1 cellular context compared by ENCODE assay signal in genomic region chr3:113834983-113835382, GRCh38.
TF ChIP-seq lines count a peak whose summit lies in the region.

No MANE protein-coding gene starts in this region.

TF ChIP-seq in GM23338, 12 proteins besides CTCF, POLR2A, EP300 and RAD21 (continued from another document):
- TF ChIP-seq, protein P1, sequence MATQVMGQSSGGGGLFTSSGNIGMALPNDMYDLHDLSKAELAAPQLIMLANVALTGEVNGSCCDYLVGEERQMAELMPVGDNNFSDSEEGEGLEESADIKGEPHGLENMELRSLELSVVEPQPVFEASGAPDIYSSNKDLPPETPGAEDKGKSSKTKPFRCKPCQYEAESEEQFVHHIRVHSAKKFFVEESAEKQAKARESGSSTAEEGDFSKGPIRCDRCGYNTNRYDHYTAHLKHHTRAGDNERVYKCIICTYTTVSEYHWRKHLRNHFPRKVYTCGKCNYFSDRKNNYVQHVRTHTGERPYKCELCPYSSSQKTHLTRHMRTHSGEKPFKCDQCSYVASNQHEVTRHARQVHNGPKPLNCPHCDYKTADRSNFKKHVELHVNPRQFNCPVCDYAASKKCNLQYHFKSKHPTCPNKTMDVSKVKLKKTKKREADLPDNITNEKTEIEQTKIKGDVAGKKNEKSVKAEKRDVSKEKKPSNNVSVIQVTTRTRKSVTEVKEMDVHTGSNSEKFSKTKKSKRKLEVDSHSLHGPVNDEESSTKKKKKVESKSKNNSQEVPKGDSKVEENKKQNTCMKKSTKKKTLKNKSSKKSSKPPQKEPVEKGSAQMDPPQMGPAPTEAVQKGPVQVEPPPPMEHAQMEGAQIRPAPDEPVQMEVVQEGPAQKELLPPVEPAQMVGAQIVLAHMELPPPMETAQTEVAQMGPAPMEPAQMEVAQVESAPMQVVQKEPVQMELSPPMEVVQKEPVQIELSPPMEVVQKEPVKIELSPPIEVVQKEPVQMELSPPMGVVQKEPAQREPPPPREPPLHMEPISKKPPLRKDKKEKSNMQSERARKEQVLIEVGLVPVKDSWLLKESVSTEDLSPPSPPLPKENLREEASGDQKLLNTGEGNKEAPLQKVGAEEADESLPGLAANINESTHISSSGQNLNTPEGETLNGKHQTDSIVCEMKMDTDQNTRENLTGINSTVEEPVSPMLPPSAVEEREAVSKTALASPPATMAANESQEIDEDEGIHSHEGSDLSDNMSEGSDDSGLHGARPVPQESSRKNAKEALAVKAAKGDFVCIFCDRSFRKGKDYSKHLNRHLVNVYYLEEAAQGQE (IDR thresholded peaks at IDR 0.05; ENCODE audit: unreplicated experiment), result no peak
- TF ChIP-seq JUNB (IDR thresholded peaks at IDR 0.05; ENCODE audit: unreplicated experiment), result no peak
- TF ChIP-seq ZNF462 (CRISPR knock-in tag; IDR thresholded peaks at IDR 0.05), result no peak
TF ChIP-seq in GM23338: peak in this region for 0.
